Comparison of ENCODE assay signal across 9 cellular contexts in genomic region chr10:110529596-110530011, GRCh38.
DNase-seq lines count a peak whose midpoint lies in the region; ATAC-seq, FAIRE-seq and TF ChIP-seq lines count a peak whose summit lies in the region.
"Had no signal": no experiment of that assay in that cellular context is flagged by ENCODE, and none has a peak within 500 bp of the region (broad histone marks: within the 10 kb centered on the region; RNA-seq: fewer than 3 reads in every experiment).

No MANE protein-coding gene starts in this region.

- no peak for ATAC-seq in stimulated activated naive CD8-positive, alpha-beta T cell treated with anti-CD3 and anti-CD28 coated beads, Interleukin-15, Interleukin-2, amounts not matched to agents 100 U/mL and 50 U/mL, for 24 hours

- DNase-seq in activated gamma-delta T cell treated with Interleukin-2 at 50 U/mL for 16 hours (peak; percentile 24), activated gamma-delta T cell (lab: John Stamatoyannopoulos, UW) (no peak), T-helper 9 cell (peak; percentile 15), epithelial cell of prostate (ENCODE audit: low read depth, low spot score) (no peak), NCI-H345 treated with DMSO at 0.1 percent for 48 hours (lab: John Stamatoyannopoulos, UW; ENCODE audit: unreplicated experiment) (no peak), C1 segment of cervical spinal cord (lab: John Stamatoyannopoulos, UW) (no peak), D721Med (ENCODE audit: insufficient read length, low spot score) (no peak)
- DNase-seq in stimulated activated naive CD8-positive, alpha-beta T cell treated with anti-CD3 and anti-CD28 coated beads, Interleukin-15, Interleukin-2, amounts not matched to agents 100 U/mL and 50 U/mL, for 24 hours: peak; percentile 40
- DNase-seq: NCI-H82 had no signal

- peak overlapping the region; percentile 64 for H3K27ac ChIP-seq in epithelial cell of prostate

- no peak for FAIRE-seq in D721Med (lab: Jason Lieb, UNC)

- no peak for TF ChIP-seq CTCF in D721Med (IDR thresholded peaks at IDR 0.05; ENCODE audit: insufficient read depth, missing control alignments)

Comparison
In these comparisons a context has a peak if more than half of its experiments do, and no peak if none do; other contexts are left out.
1. DNase-seq: peak in activated gamma-delta T cell treated with Interleukin-2 at 50 U/mL for 16 hours (single experiment), T-helper 9 cell (single experiment) and stimulated activated naive CD8-positive, alpha-beta T cell treated with anti-CD3 and anti-CD28 coated beads, Interleukin-15, Interleukin-2, amounts not matched to agents 100 U/mL and 50 U/mL, for 24 hours (single experiment); none in activated gamma-delta T cell (single experiment), epithelial cell of prostate (single experiment), NCI-H345 treated with DMSO at 0.1 percent for 48 hours (single experiment), C1 segment of cervical spinal cord (0 of 14) and D721Med (single experiment).